Comparison of ENCODE assay signal across 8 cellular contexts in genomic region chr10:6300106-6300783, GRCh38.
DNase-seq lines count a peak whose midpoint lies in the region; ATAC-seq and TF ChIP-seq lines count a peak whose summit lies in the region.

No MANE protein-coding gene starts in this region.

- H3K9me3 ChIP-seq in heart right ventricle, result no peaks in the 10 kb centered on the region

- H3K36me3 ChIP-seq in heart right ventricle, result no peaks in the 10 kb centered on the region

- POLR2A ChIA-PET in GM10248 (lab: Yijun Ruan, JAX), result interaction anchor here (0.6 to 1.0 kb wide), 4 partner anchors 25 to 670 kb away, joined by 3 to 4 read pairs (median 4); no protein-coding TSS in a partner anchor

- H3K27me3 Mint-ChIP-seq in IgD-negative memory B cell, result no peaks in the 10 kb centered on the region
- no peaks in the 10 kb centered on the region for H3K27me3 Mint-ChIP-seq in activated CD8-positive, alpha-beta memory T cell treated with anti-CD3 and anti-CD28 coated beads, Interleukin-2, amount 10 ng/mL, durations not matched to agents 7 days and 5 days

- H3K36me3 Mint-ChIP-seq in IgD-negative memory B cell, result peaks cover 2% of the 10 kb centered on the region
- H3K36me3 Mint-ChIP-seq in activated CD8-positive, alpha-beta memory T cell treated with anti-CD3 and anti-CD28 coated beads, Interleukin-2, amount 10 ng/mL, durations not matched to agents 7 days and 5 days, result peaks cover 25% of the 10 kb centered on the region

- H3K4me3 ChIP-seq in heart right ventricle, result no peak overlapping the region

- TF ChIP-seq CTCF in GM10248 (IDR thresholded peaks at IDR 0.05; ENCODE audit: control extremely low read depth, extremely low read depth, low read depth, missing control alignments) (no peak), heart right ventricle (IDR thresholded peaks at IDR 0.05) (no peak)

- H3K27ac ChIP-seq in heart right ventricle, result peak overlapping the region in 3 of 10 donors; percentile 21 to 77 (median 26)
- H3K27ac ChIP-seq in substantia nigra (ENCODE audit: low read depth, low read length, poor library complexity, severe bottlenecking), result peak overlapping the region; percentile 58

- peak overlapping the region; percentile 28 to 97 (median 93) for H3K27ac Mint-ChIP-seq in IgD-negative memory B cell
- peak overlapping the region; percentile 79 for H3K27ac Mint-ChIP-seq in activated CD8-positive, alpha-beta memory T cell treated with anti-CD3 and anti-CD28 coated beads, Interleukin-2, amount 10 ng/mL, durations not matched to agents 7 days and 5 days

- peak overlapping the region; percentile 6 to 90 (median 76) for H3K4me3 Mint-ChIP-seq in IgD-negative memory B cell
- H3K4me3 Mint-ChIP-seq in activated CD8-positive, alpha-beta memory T cell treated with anti-CD3 and anti-CD28 coated beads, Interleukin-2, amount 10 ng/mL, durations not matched to agents 7 days and 5 days, result peak overlapping the region; percentile 27

- H3K9me3 Mint-ChIP-seq in IgD-negative memory B cell, result no peaks in the 10 kb centered on the region
- no peaks in the 10 kb centered on the region for H3K9me3 Mint-ChIP-seq in activated CD8-positive, alpha-beta memory T cell treated with anti-CD3 and anti-CD28 coated beads, Interleukin-2, amount 10 ng/mL, durations not matched to agents 7 days and 5 days (ENCODE audit: low read depth)

- peaks cover 21 to 35% (median 31%) of the 10 kb centered on the region in 3 donors for H3K4me1 Mint-ChIP-seq in IgD-negative memory B cell
- peaks cover 44% of the 10 kb centered on the region for H3K4me1 Mint-ChIP-seq in activated CD8-positive, alpha-beta memory T cell treated with anti-CD3 and anti-CD28 coated beads, Interleukin-2, amount 10 ng/mL, durations not matched to agents 7 days and 5 days

- intact Hi-C loops in heart right ventricle (cut with DNase I), result loop anchor here in 1 of 10 donors (10.0 kb wide), 1 partner anchor 85 kb away; no protein-coding TSS in a partner anchor

- CTCF ChIA-PET in GM10248 (lab: Yijun Ruan, JAX), result interaction anchor here (1.0 to 2.8 kb wide), 7 partner anchors 12 to 102 kb away, joined by 3 to 14 read pairs (median 4); partner anchors contain the start of gene PFKFB3
- CTCF ChIA-PET in activated CD8-positive, alpha-beta memory T cell treated with anti-CD3 and anti-CD28 coated beads, Interleukin-2, amount 10 ng/mL, durations not matched to agents 7 days and 5 days (lab: Charles Lee), result interaction anchor here (0.9 to 3.0 kb wide), 9 partner anchors 9 to 102 kb away, joined by 3 to 12 read pairs (median 4); partner anchors contain the start of gene PFKFB3

- DNase-seq in GM10248 (ENCODE audit: extremely low spot score) (peak; percentile 69), heart right ventricle (no peak), substantia nigra (lab: John Stamatoyannopoulos, UW) (peak in 14 of 49 donors; percentile 9 to 63 (median 34)), OCI-M2 (lab: John Stamatoyannopoulos, UW; ENCODE audit: unreplicated experiment) (no peak), NCI-H1694 treated with DMSO at 0.1 percent for 48 hours (lab: John Stamatoyannopoulos, UW) (no peak)
- peak; percentile 60 for DNase-seq in activated CD8-positive, alpha-beta memory T cell treated with anti-CD3 and anti-CD28 coated beads, Interleukin-2, amount 10 ng/mL, durations not matched to agents 7 days and 5 days

- H3K27me3 ChIP-seq in heart right ventricle, result no peaks in the 10 kb centered on the region

- ATAC-seq in GM21528 (IDR thresholded peaks at IDR 0.05; ENCODE audit: low FRiP score, unreplicated experiment) (peak; percentile 93), heart right ventricle (peak in 6 of 8 donors; percentile 37 to 77 (median 70))
- peak; percentile 80 for ATAC-seq in activated CD8-positive, alpha-beta memory T cell treated with anti-CD3 and anti-CD28 coated beads, Interleukin-2, amount 10 ng/mL, durations not matched to agents 7 days and 5 days

- WGBS in heart right ventricle, 2 donors, result 60 to 63% methylated on average over 14 of the region's 14 CpGs

- peaks cover 0 to 54% (median 0%) of the 10 kb centered on the region in 9 donors for H3K4me1 ChIP-seq in heart right ventricle

Comparison
In these comparisons a context has a peak if more than half of its experiments do, and no peak if none do; other contexts are left out.
1. DNase-seq: peak in GM10248 (single experiment) and activated CD8-positive, alpha-beta memory T cell treated with anti-CD3 and anti-CD28 coated beads, Interleukin-2, amount 10 ng/mL, durations not matched to agents 7 days and 5 days (single experiment); none in heart right ventricle (0 of 2), OCI-M2 (single experiment) and NCI-H1694 treated with DMSO at 0.1 percent for 48 hours (single experiment).
2. Peak in every context shown above with its lines, with median percentiles within 50 percentile points of each other: ATAC-seq.